8 cellular contexts compared by ENCODE assay signal in genomic region chr9:79570449-79571308, GRCh38. TPM values are rescaled to one million over a fixed set of nuclear protein-coding genes. Genes with fewer than 3 reads are reported as not detected.
DNase-seq lines count a peak whose midpoint lies in the region; ATAC-seq, FAIRE-seq and TF ChIP-seq lines count a peak whose summit lies in the region.

No MANE protein-coding gene starts in this region.

- H3K4me1 Mint-ChIP-seq in activated naive CD8-positive, alpha-beta T cell treated with anti-CD3 and anti-CD28 coated beads, Interleukin-2, amount 50 U/mL, for 24 hours: peaks cover 30% of the 10 kb centered on the region

- peak; percentile 69 for DNase-seq in NCI-H345 (lab: John Stamatoyannopoulos, UW)
- DNase-seq in NCI-H345 treated with DMSO at 0.1 percent for 48 hours (lab: John Stamatoyannopoulos, UW; ENCODE audit: unreplicated experiment): no peak
- peak; percentile 24 for DNase-seq in RCC 7860 (ENCODE audit: low spot score)
- peak; percentile 62 for DNase-seq in activated naive CD8-positive, alpha-beta T cell treated with anti-CD3 and anti-CD28 coated beads, Interleukin-2, amount 50 U/mL, for 24 hours
- DNase-seq in right atrium auricular region (ENCODE audit: low spot score): peak; percentile 72
- DNase-seq in retinal pigment epithelial cell (ENCODE audit: low read depth): peak; percentile 75
- no peak for DNase-seq in NCI-H2029 treated with DMSO at 0.1 percent for 48 hours (lab: John Stamatoyannopoulos, UW)

- peak overlapping the region; percentile 83 for H3K27ac Mint-ChIP-seq in activated naive CD8-positive, alpha-beta T cell treated with anti-CD3 and anti-CD28 coated beads, Interleukin-2, amount 50 U/mL, for 24 hours

- TF ChIP-seq CTCF in right atrium auricular region (IDR thresholded peaks at IDR 0.05) (no peak), retinal pigment epithelial cell (conservative IDR thresholded peaks at IDR 0.05; ENCODE audit: low read depth, low read length) (no peak)

- peak; percentile 10 for ATAC-seq in activated naive CD8-positive, alpha-beta T cell treated with anti-CD3 and anti-CD28 coated beads, Interleukin-2, amount 50 U/mL, for 24 hours
- ATAC-seq in HG03095 (IDR thresholded peaks at IDR 0.05; ENCODE audit: unreplicated experiment): no peak

- H3K27ac ChIP-seq in right atrium auricular region: peak overlapping the region; percentile 64 to 77

- no peak overlapping the region for H3K4me3 Mint-ChIP-seq in activated naive CD8-positive, alpha-beta T cell treated with anti-CD3 and anti-CD28 coated beads, Interleukin-2, amount 50 U/mL, for 24 hours

- H3K4me3 ChIP-seq in right atrium auricular region: peak overlapping the region; percentile 66 to 78
- peak overlapping the region; percentile 72 for H3K4me3 ChIP-seq in retinal pigment epithelial cell (ENCODE audit: low read length)

- FAIRE-seq in RCC 7860 (lab: Jason Lieb, UNC): no peak

- no peaks in the 10 kb centered on the region for H3K36me3 ChIP-seq in right atrium auricular region

- H3K36me3 Mint-ChIP-seq in activated naive CD8-positive, alpha-beta T cell treated with anti-CD3 and anti-CD28 coated beads, Interleukin-2, amount 50 U/mL, for 24 hours (ENCODE audit: low read depth): peaks cover 4% of the 10 kb centered on the region

- peaks cover 3% of the 10 kb centered on the region for H3K27me3 Mint-ChIP-seq in activated naive CD8-positive, alpha-beta T cell treated with anti-CD3 and anti-CD28 coated beads, Interleukin-2, amount 50 U/mL, for 24 hours

- H3K9me3 ChIP-seq in right atrium auricular region: no peaks in the 10 kb centered on the region

- H3K9me3 Mint-ChIP-seq in activated naive CD8-positive, alpha-beta T cell treated with anti-CD3 and anti-CD28 coated beads, Interleukin-2, amount 50 U/mL, for 24 hours: no peaks in the 10 kb centered on the region

- peaks cover 0 to 28% of the 10 kb centered on the region in 2 donors for H3K4me1 ChIP-seq in right atrium auricular region

- H3K27me3 ChIP-seq in right atrium auricular region: no peaks in the 10 kb centered on the region

RNA-seq across cellular contexts. Expression of gene TLE4, which starts 1.1 kb away (rescaled TPM):
- 10 to 100 TPM; 18.9 to 26.1 TPM for total RNA-seq in right atrium auricular region

Comparison
In these comparisons a context has a peak if more than half of its experiments do, and no peak if none do; other contexts are left out.
1. DNase-seq: peak in NCI-H345 (single experiment), RCC 7860 (single experiment), activated naive CD8-positive, alpha-beta T cell treated with anti-CD3 and anti-CD28 coated beads, Interleukin-2, amount 50 U/mL, for 24 hours (single experiment), right atrium auricular region (single experiment) and retinal pigment epithelial cell (single experiment); none in NCI-H345 treated with DMSO at 0.1 percent for 48 hours (single experiment) and NCI-H2029 treated with DMSO at 0.1 percent for 48 hours (single experiment).